Comparison of ENCODE assay signal across 24 cellular contexts in the genomic region with DNA sequence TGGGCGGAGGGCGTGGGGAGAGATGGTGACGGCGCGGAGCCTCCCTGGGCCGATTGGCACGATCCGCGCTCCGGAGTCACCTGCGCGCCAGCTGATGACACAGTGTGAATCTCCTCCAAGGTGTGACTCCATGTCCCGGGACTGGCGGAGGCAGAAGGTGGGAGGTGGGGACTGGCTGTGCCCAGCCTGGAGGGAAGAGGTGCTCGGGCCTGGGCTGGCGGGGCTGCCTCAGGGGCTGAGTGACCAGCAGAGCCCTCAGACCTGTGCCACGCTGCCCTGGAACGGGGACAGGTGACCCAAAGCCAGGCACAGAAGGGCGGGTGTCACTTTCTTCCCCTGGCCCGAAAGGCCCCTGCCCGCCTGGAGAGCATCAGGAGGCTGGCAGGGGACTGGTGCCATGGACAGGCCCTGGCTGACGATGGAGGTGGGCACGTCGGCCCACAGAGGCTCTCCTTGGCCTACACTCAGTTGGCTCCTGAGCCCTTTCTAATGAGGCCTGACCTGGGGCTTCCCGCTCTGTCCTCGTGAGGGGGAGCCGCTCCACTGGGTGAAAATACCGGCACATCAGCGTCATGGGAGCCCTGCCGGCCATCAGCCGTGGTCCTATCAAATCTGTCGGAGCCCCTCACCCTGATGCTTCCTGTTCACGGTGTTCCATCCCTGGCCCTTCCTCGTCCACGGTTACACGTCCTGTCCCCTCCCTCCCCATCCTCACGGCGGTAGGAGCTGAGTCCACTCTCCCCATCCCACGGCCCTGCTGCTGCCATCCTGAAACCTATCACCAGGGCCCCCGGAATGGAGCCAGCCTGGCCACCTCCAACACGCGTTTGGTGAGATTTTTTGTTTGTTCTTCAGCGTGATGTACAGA.
A peak's percentile ranks its signal among the peaks of the same experiment; 100 is the strongest.
DNase-seq lines count a peak whose midpoint lies in the region; ATAC-seq and TF ChIP-seq lines count a peak whose summit lies in the region.
"Had no signal": no experiment of that assay in that cellular context is flagged by ENCODE, and none has a peak within 500 bp of the region (broad histone marks: within the 10 kb centered on the region; RNA-seq: fewer than 3 reads in every experiment).

No MANE protein-coding gene starts in this region.

- H4K20me1 ChIP-seq in SK-N-SH (ENCODE audit: insufficient read depth), result no peaks in the 10 kb centered on the region

- H2BK5ac ChIP-seq in neuronal stem cell (ENCODE audit: low read length), result no peak overlapping the region

- H3K4me2 ChIP-seq in SK-N-SH, result no peak overlapping the region
- no peak overlapping the region for H3K4me2 ChIP-seq in neuronal stem cell (ENCODE audit: insufficient read depth, low read length, poor library complexity, severe bottlenecking)

- no peak overlapping the region for H3K4ac ChIP-seq in neuronal stem cell (ENCODE audit: low read length)

- H3K4me3 ChIP-seq in SK-N-SH (ENCODE audit: low read depth in 2 of 2, low read length in 1 of 2) (no peak overlapping the region), neuronal stem cell (ENCODE audit: low read length in 2 of 2) (no peak overlapping the region)
- H3K4me3 ChIP-seq: cardiac muscle cell, left ventricle myocardium inferior, right lobe of liver, SJSA1, tibial artery had no signal

- H3K9me3 ChIP-seq in SK-N-SH (no peaks in the 10 kb centered on the region), neuronal stem cell (replicated peaks in 1 of 2; ENCODE audit: control insufficient read depth in 2 of 2, insufficient read depth in 1 of 2, low read depth in 1 of 2, low read length in 2 of 2) (peaks cover 0 to 4% of the 10 kb centered on the region in 2 donors)
- H3K9me3 ChIP-seq: left ventricle myocardium inferior, neutrophil, right lobe of liver, SJSA1 had no signal

- no peak overlapping the region for H2BK120ac ChIP-seq in neuronal stem cell (ENCODE audit: low read depth, low read length)

- H2BK15ac ChIP-seq in neuronal stem cell (ENCODE audit: low read length), result peak overlapping the region; percentile 82

- TF ChIP-seq CTCF in SK-N-SH (IDR thresholded peaks at IDR 0.05) (no peak), GM10248 (IDR thresholded peaks at IDR 0.05; ENCODE audit: control extremely low read depth, extremely low read depth, low read depth, missing control alignments) (no peak)

- no peak overlapping the region for H4K91ac ChIP-seq in neuronal stem cell (ENCODE audit: low read depth, low read length, poor library complexity)

- CTCF ChIA-PET in SK-N-SH (lab: Yijun Ruan, JAX), result interaction anchor here (0.9 to 1.2 kb wide), 2 partner anchors 8 to 154 kb away, joined by 3 to 4 read pairs; no protein-coding TSS in a partner anchor
- CTCF ChIA-PET in GM10248 (lab: Yijun Ruan, JAX), result no interaction called here

- H2AFZ ChIP-seq in SK-N-SH (ENCODE audit: low read depth) (no peak overlapping the region), neuronal stem cell (ENCODE audit: low read length) (no peak overlapping the region)

- no peaks in the 10 kb centered on the region for H3F3A ChIP-seq in SK-N-SH (replicated peaks; ENCODE audit: insufficient read depth)

- H3K18ac ChIP-seq in neuronal stem cell (ENCODE audit: low read length), result peak overlapping the region; percentile 87

- H3K4me1 ChIP-seq in SK-N-SH (ENCODE audit: control insufficient read depth in 1 of 2, insufficient read depth in 2 of 2, low read depth in 1 of 2, low read length in 1 of 2), result no peaks in the 10 kb centered on the region
- peaks cover 3% of the 10 kb centered on the region in 2 donors for H3K4me1 ChIP-seq in neuronal stem cell (ENCODE audit: control insufficient read depth in 2 of 2, insufficient read depth in 1 of 2, low read depth in 1 of 2, low read length in 2 of 2)
- H3K4me1 ChIP-seq: left ventricle myocardium inferior, right lobe of liver, SJSA1 had no signal

- TF ChIP-seq EP300 in SK-N-SH (IDR thresholded peaks at IDR 0.05; ENCODE audit: borderline replicate concordance in 1 of 2, low read depth in 1 of 2, low read length in 1 of 2), result no peak

- H3K79me1 ChIP-seq in neuronal stem cell (ENCODE audit: low read depth, low read length), result no peaks in the 10 kb centered on the region

- no peak overlapping the region for H3K27ac ChIP-seq in SK-N-SH (ENCODE audit: low read depth in 2 of 2, low read length in 1 of 2)
- H3K27ac ChIP-seq in neuronal stem cell (replicated peaks; ENCODE audit: low read length), result no peak overlapping the region
- H3K27ac ChIP-seq: cardiac muscle cell, left ventricle myocardium inferior, neutrophil, right lobe of liver, SJSA1, tibial artery had no signal

- peak; percentile 21 for DNase-seq in SK-N-SH
- peak; percentile 15 for DNase-seq in GM10248 (ENCODE audit: extremely low spot score)
- DNase-seq in ecto neural progenitor cell (ENCODE audit: low spot score), result peak; percentile 31
- DNase-seq in neuronal stem cell (ENCODE audit: low spot score), result no peak
- no peak for DNase-seq in putamen (ENCODE audit: low spot score)
- DNase-seq in activated naive CD4-positive, alpha-beta T cell (lab: John Stamatoyannopoulos, UW), result no peak
- DNase-seq in NK-92 treated with Interleukin-12 subunit alpha and Interleukin-12 subunit beta, amount 100 ng/mL, for 24 hours (lab: John Stamatoyannopoulos, UW), result no peak
- DNase-seq: activated CD4-positive, alpha-beta T cell treated with anti-CD3 and anti-CD28 coated beads, Interleukin-2, amount 50 U/mL, for 1 hour; activated gamma-delta T cell treated with Interleukin-2 at 50 U/mL for 16 hours; CD4-positive, alpha-beta T cell; cortex of kidney; effector memory CD8-positive, alpha-beta T cell; foreskin fibroblast; left ventricle myocardium inferior; NCI-H187; RPMI8226; stimulated activated CD4-positive, alpha-beta T cell treated with anti-CD3 and anti-CD28 coated beads, Interleukin-4, amount 100 ng/mL, for 1 hour had no signal

- H3K79me2 ChIP-seq in SK-N-SH (ENCODE audit: insufficient read depth), result no peaks in the 10 kb centered on the region

- TF ChIP-seq RAD21 in SK-N-SH (IDR thresholded peaks at IDR 0.05; ENCODE audit: low read length), result no peak

- peak overlapping the region; percentile 46 for H2BK12ac ChIP-seq in neuronal stem cell (ENCODE audit: low read length)

- H3K23ac ChIP-seq in neuronal stem cell (ENCODE audit: low read depth, low read length, poor library complexity), result peak overlapping the region; percentile 25

- H3K9me2 ChIP-seq in SK-N-SH, result no peaks in the 10 kb centered on the region

- 72% methylated on average over 32 of the region's 43 CpGs for WGBS in SK-N-SH (ENCODE audit: low lambda C conversion rate)
- no CpG with 5 or more reads among the region's 43 CpGs for WGBS in neuronal stem cell (ENCODE audit: extremely low coverage in 2 of 2, insufficient read length in 2 of 2, insufficient replicate concordance in 1 of 2), 2 donors

- POLR2A ChIA-PET in SK-N-SH (lab: Yijun Ruan, JAX), result no interaction called here
- POLR2A ChIA-PET in GM10248 (lab: Yijun Ruan, JAX), result no interaction called here

- H4K8ac ChIP-seq in neuronal stem cell (ENCODE audit: low read depth, low read length), result no peak overlapping the region

- H3K14ac ChIP-seq in neuronal stem cell (ENCODE audit: low read length), result no peak overlapping the region

- peak overlapping the region; percentile 58 for H2AK5ac ChIP-seq in neuronal stem cell (ENCODE audit: low read depth, low read length)

- no peak for ATAC-seq in SK-N-SH treated with all-trans-retinoic acid at 6 μM for 48 hours
- ATAC-seq: effector memory CD8-positive, alpha-beta T cell; WTC11 had no signal

- H3K27me3 ChIP-seq in SK-N-SH (ENCODE audit: insufficient read depth) (no peaks in the 10 kb centered on the region), neuronal stem cell (ENCODE audit: control insufficient read depth in 3 of 3, insufficient read depth in 3 of 3, low read depth in 1 of 3, low read length in 3 of 3) (no peaks in the 10 kb centered on the region)
- H3K27me3 ChIP-seq: neutrophil, right lobe of liver, tibial artery had no signal

- no peaks in the 10 kb centered on the region for H3K36me3 ChIP-seq in SK-N-SH (replicated peaks in 1 of 2; ENCODE audit: control insufficient read depth in 1 of 2, insufficient read depth in 2 of 2, low read length in 1 of 2)
- no peaks in the 10 kb centered on the region for H3K36me3 ChIP-seq in neuronal stem cell (replicated peaks in 1 of 2; ENCODE audit: control insufficient read depth in 2 of 2, insufficient read depth in 2 of 2, low read length in 2 of 2)
- H3K36me3 ChIP-seq: cardiac muscle cell, left ventricle myocardium inferior, neutrophil, right lobe of liver, SJSA1, tibial artery had no signal

- no peak overlapping the region for H3K9ac ChIP-seq in SK-N-SH
- H3K9ac ChIP-seq in neuronal stem cell (ENCODE audit: low read depth, low read length, poor library complexity), result no peak overlapping the region

TF ChIP-seq in SK-N-SH, 30 proteins besides CTCF, POLR2A, EP300 and RAD21:
- TF ChIP-seq, protein P1, sequence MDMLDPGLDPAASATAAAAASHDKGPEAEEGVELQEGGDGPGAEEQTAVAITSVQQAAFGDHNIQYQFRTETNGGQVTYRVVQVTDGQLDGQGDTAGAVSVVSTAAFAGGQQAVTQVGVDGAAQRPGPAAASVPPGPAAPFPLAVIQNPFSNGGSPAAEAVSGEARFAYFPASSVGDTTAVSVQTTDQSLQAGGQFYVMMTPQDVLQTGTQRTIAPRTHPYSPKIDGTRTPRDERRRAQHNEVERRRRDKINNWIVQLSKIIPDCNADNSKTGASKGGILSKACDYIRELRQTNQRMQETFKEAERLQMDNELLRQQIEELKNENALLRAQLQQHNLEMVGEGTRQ (IDR thresholded peaks at IDR 0.05; ENCODE audit: borderline replicate concordance, low read depth, low read length), result no peak
- TF ChIP-seq GATA2 (CRISPR knock-in tag; IDR thresholded peaks at IDR 0.05), result no peak
- no peak for TF ChIP-seq FOSL2 (IDR thresholded peaks at IDR 0.05; ENCODE audit: borderline replicate concordance, low read depth)
- no peak for TF ChIP-seq POLR2AphosphoS5 (IDR thresholded peaks at IDR 0.05; ENCODE audit: low read depth, low read length)
TF ChIP-seq in SK-N-SH: peak in this region for 0.

TF ChIP-seq in SK-N-SH treated with all-trans-retinoic acid at 6 μM for 48 hours, 23 proteins besides CTCF, POLR2A, EP300 and RAD21 (continues in another document):
- TF ChIP-seq ESRRG (CRISPR knock-in tag; IDR thresholded peaks at IDR 0.05) (no peak), PPARA (CRISPR knock-in tag; IDR thresholded peaks at IDR 0.05; ENCODE audit: borderline replicate concordance) (no peak), ZNF565 (CRISPR knock-in tag; conservative IDR thresholded peaks at IDR 0.05; ENCODE audit: low read depth) (no peak)
- TF ChIP-seq, protein P2, sequence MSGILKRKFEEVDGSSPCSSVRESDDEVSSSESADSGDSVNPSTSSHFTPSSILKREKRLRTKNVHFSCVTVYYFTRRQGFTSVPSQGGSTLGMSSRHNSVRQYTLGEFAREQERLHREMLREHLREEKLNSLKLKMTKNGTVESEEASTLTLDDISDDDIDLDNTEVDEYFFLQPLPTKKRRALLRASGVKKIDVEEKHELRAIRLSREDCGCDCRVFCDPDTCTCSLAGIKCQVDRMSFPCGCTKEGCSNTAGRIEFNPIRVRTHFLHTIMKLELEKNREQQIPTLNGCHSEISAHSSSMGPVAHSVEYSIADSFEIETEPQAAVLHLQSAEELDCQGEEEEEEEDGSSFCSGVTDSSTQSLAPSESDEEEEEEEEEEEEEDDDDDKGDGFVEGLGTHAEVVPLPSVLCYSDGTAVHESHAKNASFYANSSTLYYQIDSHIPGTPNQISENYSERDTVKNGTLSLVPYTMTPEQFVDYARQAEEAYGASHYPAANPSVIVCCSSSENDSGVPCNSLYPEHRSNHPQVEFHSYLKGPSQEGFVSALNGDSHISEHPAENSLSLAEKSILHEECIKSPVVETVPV (CRISPR knock-in tag; IDR thresholded peaks at IDR 0.05), result no peak

Comparison
In these comparisons a context has a peak if more than half of its experiments do, and no peak if none do; other contexts are left out.
1. DNase-seq: peak in SK-N-SH (single experiment), GM10248 (single experiment) and ecto neural progenitor cell (single experiment); none in neuronal stem cell (single experiment), putamen (single experiment), activated naive CD4-positive, alpha-beta T cell (0 of 4) and NK-92 treated with Interleukin-12 subunit alpha and Interleukin-12 subunit beta, amount 100 ng/mL, for 24 hours (single experiment).